ENCODE assay signal across 12 cellular contexts in the genomic region with DNA sequence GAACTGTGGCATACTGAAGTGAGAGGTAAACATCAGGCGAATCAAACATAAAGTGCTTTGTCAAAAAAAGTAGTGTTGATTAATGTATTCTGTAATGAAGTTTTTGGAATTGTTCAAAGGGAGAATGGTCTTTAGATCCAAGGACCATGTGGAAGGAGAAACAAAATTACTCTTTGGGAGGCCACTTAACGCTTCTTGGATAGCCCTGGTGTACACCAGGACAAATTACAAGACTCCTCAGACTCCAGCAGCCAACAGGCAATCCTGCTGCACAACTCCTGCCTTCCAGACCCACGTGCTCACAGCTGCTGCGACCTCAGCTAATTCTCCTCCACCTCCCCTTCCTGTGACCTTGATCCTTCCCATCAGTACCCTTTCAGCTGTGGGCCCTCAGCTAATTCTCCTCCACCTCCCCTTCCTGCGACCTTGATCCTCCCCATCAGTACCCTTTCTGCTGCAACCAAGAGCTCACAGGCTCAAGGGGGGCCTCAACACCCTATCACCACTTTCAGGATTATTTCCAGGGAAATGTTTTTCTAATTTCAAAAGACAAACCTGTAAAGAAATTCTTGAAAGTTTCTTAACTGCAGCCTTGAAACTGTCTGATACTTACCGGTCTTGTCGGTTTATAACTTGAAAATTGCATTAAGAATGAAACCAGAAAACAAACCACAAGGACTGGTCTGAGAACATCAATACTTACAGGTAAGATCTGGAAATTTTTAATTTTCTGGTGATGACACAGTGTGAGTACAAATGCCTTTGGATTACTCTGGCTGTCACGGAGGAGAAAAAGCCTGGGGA. TPM values are rescaled to one million over a fixed set of nuclear protein-coding genes. Genes with fewer than 3 reads are reported as not detected.
A peak's percentile ranks its signal among the peaks of the same experiment; 100 is the strongest.
DNase-seq lines count a peak whose midpoint lies in the region; ATAC-seq and TF ChIP-seq lines count a peak whose summit lies in the region.
"Had no signal": no experiment of that assay in that cellular context is flagged by ENCODE, and none has a peak within 500 bp of the region (broad histone marks: within the 10 kb centered on the region; RNA-seq: fewer than 3 reads in every experiment).

No MANE protein-coding gene starts in this region.

- no peak for DNase-seq in activated CD8-positive, alpha-beta T cell treated with anti-CD3 and anti-CD28 coated beads for 36 hours
- DNase-seq in smooth muscle cell (lab: John Stamatoyannopoulos, UW; ENCODE audit: unreplicated experiment) (no peak), right atrium auricular region (ENCODE audit: low spot score) (no peak), cortex of kidney (lab: John Stamatoyannopoulos, UW) (no peak)
- DNase-seq: NCI-H510A treated with DMSO at 0.1 percent for 48 hours had no signal

- H3K9me3 ChIP-seq in smooth muscle cell (replicated peaks; ENCODE audit: low read depth) (no peaks in the 10 kb centered on the region), right atrium auricular region (no peaks in the 10 kb centered on the region)

- CTCF ChIA-PET in activated CD8-positive, alpha-beta T cell treated with anti-CD3 and anti-CD28 coated beads for 36 hours (lab: Charles Lee): interaction anchor here (0.8 to 5.5 kb wide), 4 partner anchors 14 to 568 kb away, joined by 3 to 22 read pairs (median 8); no protein-coding TSS in a partner anchor

- no peaks in the 10 kb centered on the region for H3K36me3 Mint-ChIP-seq in activated CD8-positive, alpha-beta T cell treated with anti-CD3 and anti-CD28 coated beads for 36 hours (ENCODE audit: low read depth)

- no peak overlapping the region for H2AFZ ChIP-seq in smooth muscle cell (ENCODE audit: low read depth)

- H3K27me3 ChIP-seq in smooth muscle cell (ENCODE audit: low read depth) (no peaks in the 10 kb centered on the region), right atrium auricular region (no peaks in the 10 kb centered on the region)

- H3K27ac ChIP-seq in smooth muscle cell (ENCODE audit: low read depth) (no peak overlapping the region), right atrium auricular region (no peak overlapping the region)

- no peaks in the 10 kb centered on the region for H3K36me3 ChIP-seq in smooth muscle cell (ENCODE audit: low read depth)
- peaks cover 71% of the 10 kb centered on the region for H3K36me3 ChIP-seq in right atrium auricular region

- H4K20me1 ChIP-seq in smooth muscle cell (ENCODE audit: low read depth): no peaks in the 10 kb centered on the region

- no peaks in the 10 kb centered on the region for H3F3A ChIP-seq in smooth muscle cell (ENCODE audit: low read depth)

- ATAC-seq in GM18502 (IDR thresholded peaks at IDR 0.05; ENCODE audit: poor library complexity, unreplicated experiment) (peak; percentile 81), GM19395 (IDR thresholded peaks at IDR 0.05; ENCODE audit: unreplicated experiment) (peak; percentile 65), HG02981 (IDR thresholded peaks at IDR 0.05; ENCODE audit: unreplicated experiment) (peak; percentile 44), HG03039 (IDR thresholded peaks at IDR 0.05; ENCODE audit: unreplicated experiment) (no peak)
- peak; percentile 68 for ATAC-seq in activated CD8-positive, alpha-beta T cell treated with anti-CD3 and anti-CD28 coated beads for 36 hours

- H3K27ac Mint-ChIP-seq in activated CD8-positive, alpha-beta T cell treated with anti-CD3 and anti-CD28 coated beads for 36 hours: peak overlapping the region; percentile 31

- TF ChIP-seq CTCF in activated CD8-positive, alpha-beta T cell treated with anti-CD3 and anti-CD28 coated beads for 36 hours (IDR thresholded peaks at IDR 0.05): no peak
- no peak for TF ChIP-seq CTCF in smooth muscle cell (IDR thresholded peaks at IDR 0.05; ENCODE audit: borderline replicate concordance, insufficient read depth, poor library complexity, severe bottlenecking)
- TF ChIP-seq CTCF in right atrium auricular region (IDR thresholded peaks at IDR 0.05): no peak

- peaks cover 15% of the 10 kb centered on the region for H3K4me1 Mint-ChIP-seq in activated CD8-positive, alpha-beta T cell treated with anti-CD3 and anti-CD28 coated beads for 36 hours (ENCODE audit: low read depth)

- H3K4me2 ChIP-seq in smooth muscle cell: no peak overlapping the region

- H3K9me3 Mint-ChIP-seq in activated CD8-positive, alpha-beta T cell treated with anti-CD3 and anti-CD28 coated beads for 36 hours: no peaks in the 10 kb centered on the region

- H3K9ac ChIP-seq in smooth muscle cell (ENCODE audit: low read depth): no peak overlapping the region

- H3K4me3 Mint-ChIP-seq in activated CD8-positive, alpha-beta T cell treated with anti-CD3 and anti-CD28 coated beads for 36 hours: no peak overlapping the region

- H3K27me3 Mint-ChIP-seq in activated CD8-positive, alpha-beta T cell treated with anti-CD3 and anti-CD28 coated beads for 36 hours: no peaks in the 10 kb centered on the region

- POLR2A ChIA-PET in activated CD8-positive, alpha-beta T cell treated with anti-CD3 and anti-CD28 coated beads for 36 hours (lab: Charles Lee): interaction anchor here (1.2 kb wide), 1 partner anchor 30 kb away, joined by 3 read pairs; no protein-coding TSS in a partner anchor

- no peaks in the 10 kb centered on the region for H3K79me2 ChIP-seq in smooth muscle cell (ENCODE audit: low read depth)

- H3K4me1 ChIP-seq in smooth muscle cell (ENCODE audit: low read depth) (peaks cover 8% of the 10 kb centered on the region), right atrium auricular region (no peaks in the 10 kb centered on the region)

- no peak overlapping the region for H3K4me3 ChIP-seq in smooth muscle cell
- H3K4me3 ChIP-seq in right atrium auricular region: no peak overlapping the region

- 94% methylated on average over 8 of the region's 8 CpGs for WGBS in smooth muscle cell (ENCODE audit: low lambda C conversion rate)

- intact Hi-C loops in activated CD8-positive, alpha-beta T cell treated with anti-CD3 and anti-CD28 coated beads for 36 hours (cut with micrococcal nuclease): no loop called here

RNA-seq across cellular contexts. Expression of a gene that starts 29.7 kb away (rescaled TPM):
- total RNA-seq in activated CD8-positive, alpha-beta T cell treated with anti-CD3 and anti-CD28 coated beads for 36 hours: 1 to 10 TPM in 1 of 2 experiments, under 1 TPM in 1; 0.36 to 1.2 TPM
- not detected in 2 replicates for total RNA-seq in smooth muscle cell
- not detected in 2 replicates for polyA plus RNA-seq in smooth muscle cell
- not detected for total RNA-seq in right atrium auricular region
- total RNA-seq: cardiac septum, M059J had no signal
- polyA plus RNA-seq: BJ had no signal
